Comparison of ENCODE assay signal across 17 cellular contexts in genomic region chr3:184395320-184395660, GRCh38. TPM values are rescaled to one million over a fixed set of nuclear protein-coding genes. Genes with fewer than 3 reads are reported as not detected.
DNase-seq lines count a peak whose midpoint lies in the region; ATAC-seq and TF ChIP-seq lines count a peak whose summit lies in the region.
"Had no signal": no experiment of that assay in that cellular context is flagged by ENCODE, and none has a peak within 500 bp of the region (broad histone marks: within the 10 kb centered on the region; RNA-seq: fewer than 3 reads in every experiment).

No MANE protein-coding gene starts in this region.

- no peak overlapping the region for H3K4ac ChIP-seq in neuronal stem cell (ENCODE audit: low read length)

- H2BK5ac ChIP-seq in neuronal stem cell (ENCODE audit: low read length) = no peak overlapping the region

- WGBS in neuronal stem cell (ENCODE audit: extremely low coverage in 2 of 2, insufficient read length in 2 of 2, insufficient replicate concordance in 1 of 2), 2 donors = no CpG with 5 or more reads among the region's 5 CpGs

- no peak overlapping the region for H4K91ac ChIP-seq in neuronal stem cell (ENCODE audit: low read depth, low read length, poor library complexity)

- H3K36me3 ChIP-seq in SJCRH30 (no peaks in the 10 kb centered on the region), neuronal stem cell (replicated peaks in 1 of 2; ENCODE audit: control insufficient read depth in 2 of 2, insufficient read depth in 2 of 2, low read length in 2 of 2) (no peaks in the 10 kb centered on the region)
- H3K36me3 ChIP-seq: BLaER1 had no signal

- H4K8ac ChIP-seq in neuronal stem cell (ENCODE audit: low read depth, low read length) = no peak overlapping the region

- no peaks in the 10 kb centered on the region for H3K4me1 Mint-ChIP-seq in progenitor cell of endocrine pancreas (ENCODE audit: low read depth)
- H3K4me1 Mint-ChIP-seq: CD4-positive, alpha-beta memory T cell had no signal

- H3K4me1 ChIP-seq in SJCRH30 (peaks cover 11% of the 10 kb centered on the region), neuronal stem cell (ENCODE audit: control insufficient read depth in 2 of 2, insufficient read depth in 1 of 2, low read depth in 1 of 2, low read length in 2 of 2) (no peaks in the 10 kb centered on the region)
- H3K4me1 ChIP-seq: BLaER1 had no signal

- H3K4me3 ChIP-seq in SJCRH30 (no peak overlapping the region), neuronal stem cell (ENCODE audit: low read length in 2 of 2) (peak overlapping the region in 1 of 2 donors; percentile 64)
- H3K4me3 ChIP-seq: BLaER1 had no signal

- H2BK120ac ChIP-seq in neuronal stem cell (ENCODE audit: low read depth, low read length) = no peak overlapping the region

- TF ChIP-seq CTCF in progenitor cell of endocrine pancreas (IDR thresholded peaks at IDR 0.05; ENCODE audit: unreplicated experiment) = no peak

- no peak overlapping the region for H3K9ac ChIP-seq in neuronal stem cell (ENCODE audit: low read depth, low read length, poor library complexity)
- H3K9ac ChIP-seq: BLaER1 had no signal

- peak overlapping the region; percentile 37 for H3K23ac ChIP-seq in neuronal stem cell (ENCODE audit: low read depth, low read length, poor library complexity)

- H3K18ac ChIP-seq in neuronal stem cell (ENCODE audit: low read length) = no peak overlapping the region

- peak overlapping the region; percentile 0; the same call in 1 of the 2 replicates for H3K27ac ChIP-seq in SJCRH30
- no peak overlapping the region for H3K27ac ChIP-seq in neuronal stem cell (replicated peaks; ENCODE audit: low read length)
- H3K27ac ChIP-seq: BLaER1 had no signal

- peaks cover 25% of the 10 kb centered on the region for H3K27me3 Mint-ChIP-seq in progenitor cell of endocrine pancreas

- no peak overlapping the region for H3K27ac Mint-ChIP-seq in progenitor cell of endocrine pancreas
- H3K27ac Mint-ChIP-seq: CD4-positive, alpha-beta memory T cell had no signal

- no peaks in the 10 kb centered on the region for H3K79me1 ChIP-seq in neuronal stem cell (ENCODE audit: low read depth, low read length)

- no peaks in the 10 kb centered on the region for H3K36me3 Mint-ChIP-seq in progenitor cell of endocrine pancreas (ENCODE audit: insufficient read depth)
- H3K36me3 Mint-ChIP-seq: CD4-positive, alpha-beta memory T cell had no signal

- H2BK12ac ChIP-seq in neuronal stem cell (ENCODE audit: low read length) = no peak overlapping the region

- DNase-seq in DMS53 (lab: John Stamatoyannopoulos, UW) = peak; percentile 89
- peak; percentile 38 for DNase-seq in LHCN-M2 (ENCODE audit: low read depth)
- peak; percentile 83 to 87 for DNase-seq in SJCRH30
- no peak for DNase-seq in neuronal stem cell (ENCODE audit: low spot score)
- DNase-seq in stimulated activated CD4-positive, alpha-beta T cell treated with anti-CD3 and anti-CD28 coated beads, Interleukin-4, amount 100 ng/mL, for 24 hours = no peak
- DNase-seq in progenitor cell of endocrine pancreas (ENCODE audit: low spot score, unreplicated experiment) = no peak
- DNase-seq: CD4-positive, alpha-beta memory T cell; DMS79; KG1; NCI-H1417; NCI-H187 treated with DMSO at 0.1 percent for 48 hours; NCI-H345; NCI-H748 treated with DMSO at 0.1 percent for 48 hours had no signal

- no peaks in the 10 kb centered on the region for H3K9me3 Mint-ChIP-seq in progenitor cell of endocrine pancreas (ENCODE audit: low read depth)

- H2AK5ac ChIP-seq in neuronal stem cell (ENCODE audit: low read depth, low read length) = no peak overlapping the region

- H3K4me2 ChIP-seq in neuronal stem cell (ENCODE audit: insufficient read depth, low read length, poor library complexity, severe bottlenecking) = no peak overlapping the region
- H3K4me2 ChIP-seq: BLaER1 had no signal

- H3K27me3 ChIP-seq in SJCRH30 (no peaks in the 10 kb centered on the region), neuronal stem cell (ENCODE audit: control insufficient read depth in 3 of 3, insufficient read depth in 3 of 3, low read depth in 1 of 3, low read length in 3 of 3) (peaks cover 0 to 16% (median 0%) of the 10 kb centered on the region in 3 experiments)
- H3K27me3 ChIP-seq: BLaER1 had no signal

- ATAC-seq in HG02759 (IDR thresholded peaks at IDR 0.05; ENCODE audit: unreplicated experiment) = no peak

- no peak overlapping the region for H2BK15ac ChIP-seq in neuronal stem cell (ENCODE audit: low read length)

- H3K14ac ChIP-seq in neuronal stem cell (ENCODE audit: low read length) = no peak overlapping the region

- no peak overlapping the region for H3K4me3 Mint-ChIP-seq in progenitor cell of endocrine pancreas (ENCODE audit: low read depth)
- H3K4me3 Mint-ChIP-seq: CD4-positive, alpha-beta memory T cell had no signal

- no peaks in the 10 kb centered on the region for H3K9me3 ChIP-seq in SJCRH30 (replicated peaks)
- H3K9me3 ChIP-seq in neuronal stem cell (replicated peaks in 1 of 2; ENCODE audit: control insufficient read depth in 2 of 2, insufficient read depth in 1 of 2, low read depth in 1 of 2, low read length in 2 of 2) = no peaks in the 10 kb centered on the region
- H3K9me3 ChIP-seq: BLaER1 had no signal

- H2AFZ ChIP-seq in neuronal stem cell (ENCODE audit: low read length) = no peak overlapping the region

RNA-seq across cellular contexts. Expression of gene CHRD, which starts 15.4 kb away (rescaled TPM):
- 0.11 and 1.7 TPM in 2 replicates for total RNA-seq in LHCN-M2 (2014; rRNA removed)
- 0.11 TPM for polyA plus RNA-seq in LHCN-M2 (2012)
- 8.2 and 9.0 TPM in 2 replicates for total RNA-seq in SJCRH30 (2014; rRNA removed; shearing (Covaris generic))
- 7.2 TPM for polyA plus RNA-seq in neuronal stem cell (2013, experiment 1 of 2)
- polyA plus RNA-seq in neuronal stem cell (2013, experiment 2 of 2) = 7.1 TPM
- 10.2 and 13.0 TPM in 2 replicates for total RNA-seq in progenitor cell of endocrine pancreas
- total RNA-seq: CD4-positive, alpha-beta memory T cell; RPMI7951 had no signal
- polyA plus RNA-seq: CD4-positive, alpha-beta memory T cell had no signal

RNA-seq across cellular contexts. Expression of gene THPO, which starts 17.3 kb away (rescaled TPM):
- not detected in 2 replicates for total RNA-seq in LHCN-M2 (2014; rRNA removed)
- not detected for polyA plus RNA-seq in LHCN-M2 (2012)
- 0.61 and 1.2 TPM in 2 replicates for total RNA-seq in SJCRH30 (2014; rRNA removed; shearing (Covaris generic))
- polyA plus RNA-seq in neuronal stem cell (2013, experiment 1 of 2) = 1.4 TPM
- polyA plus RNA-seq in neuronal stem cell (2013, experiment 2 of 2) = 1.7 TPM
- total RNA-seq in progenitor cell of endocrine pancreas = 6.2 and 7.1 TPM in 2 replicates
- total RNA-seq: A673; CD4-positive, alpha-beta memory T cell; RPMI7951 had no signal
- polyA plus RNA-seq: CD4-positive, alpha-beta memory T cell had no signal

RNA-seq across cellular contexts. Expression of gene POLR2H, which starts 33.8 kb away (rescaled TPM):
- total RNA-seq in LHCN-M2 (2014; rRNA removed) (106 and 116 TPM in 2 replicates), progenitor cell of endocrine pancreas (89.3 and 90.5 TPM in 2 replicates)
- polyA plus RNA-seq in LHCN-M2 (2012) = 70.7 TPM
- 86.8 and 91.6 TPM in 2 replicates for total RNA-seq in SJCRH30 (2014; rRNA removed; shearing (Covaris generic))
- polyA plus RNA-seq in neuronal stem cell (2013, experiment 1 of 2) = 80.4 TPM
- 80.9 TPM for polyA plus RNA-seq in neuronal stem cell (2013, experiment 2 of 2)

RNA-seq across cellular contexts. Expression of gene CLCN2, which starts 33.9 kb away (rescaled TPM):
- total RNA-seq in LHCN-M2 (2014; rRNA removed) (4.4 and 5.9 TPM in 2 replicates), progenitor cell of endocrine pancreas (21.9 and 22.4 TPM in 2 replicates)
- 1.5 TPM for polyA plus RNA-seq in LHCN-M2 (2012)
- total RNA-seq in SJCRH30 (2014; rRNA removed; shearing (Covaris generic)) = 4.1 and 5.5 TPM in 2 replicates
- 18.1 TPM for polyA plus RNA-seq in neuronal stem cell (2013, experiment 1 of 2)
- 18.8 TPM for polyA plus RNA-seq in neuronal stem cell (2013, experiment 2 of 2)

RNA-seq across cellular contexts. Expression of gene FAM131A, which starts 57.9 kb away (rescaled TPM):
- total RNA-seq in LHCN-M2 (2014; rRNA removed) (7.1 and 7.6 TPM in 2 replicates), progenitor cell of endocrine pancreas (15.4 and 17.3 TPM in 2 replicates)
- 4.5 TPM for polyA plus RNA-seq in LHCN-M2 (2012)
- total RNA-seq in SJCRH30 (2014; rRNA removed; shearing (Covaris generic)) = 4.8 and 5.9 TPM in 2 replicates
- 16.7 TPM for polyA plus RNA-seq in neuronal stem cell (2013, experiment 1 of 2)
- polyA plus RNA-seq in neuronal stem cell (2013, experiment 2 of 2) = 15.7 TPM

Comparison
In these comparisons a context has a peak if more than half of its experiments do, and no peak if none do; other contexts are left out.
1. DNase-seq: peak in DMS53 (single experiment), LHCN-M2 (single experiment) and SJCRH30 (2 of 2); none in neuronal stem cell (single experiment), stimulated activated CD4-positive, alpha-beta T cell treated with anti-CD3 and anti-CD28 coated beads, Interleukin-4, amount 100 ng/mL, for 24 hours (single experiment) and progenitor cell of endocrine pancreas (single experiment).